9 cellular contexts compared by ENCODE assay signal in genomic region chr5:152271420-152271819, GRCh38.
A peak's percentile ranks its signal among the peaks of the same experiment; 100 is the strongest.
DNase-seq lines count a peak whose midpoint lies in the region; TF ChIP-seq lines count a peak whose summit lies in the region.
"Had no signal": no experiment of that assay in that cellular context is flagged by ENCODE, and none has a peak within 500 bp of the region (broad histone marks: within the 10 kb centered on the region; RNA-seq: fewer than 3 reads in every experiment).

No MANE protein-coding gene starts in this region.

- 43 to 56% (median 52%) methylated on average over 5 of the region's 5 CpGs for WGBS in stomach, 5 donors

- H3K4me3 ChIP-seq in fibroblast of mammary gland (ENCODE audit: control insufficient read depth, low read depth, low read length) = no peak overlapping the region
- no peak overlapping the region for H3K4me3 ChIP-seq in stomach
- H3K4me3 ChIP-seq: SK-N-MC had no signal

- intact Hi-C loops in stomach (cut with DNase I; ENCODE audit: low total_unique reads) = loop anchor here (10.0 kb wide), 1 partner anchor 447 kb away; no protein-coding TSS in a partner anchor

- H3K36me3 ChIP-seq in stomach = no peaks in the 10 kb centered on the region

- no peaks in the 10 kb centered on the region for H3K4me1 ChIP-seq in stomach

- no peak for TF ChIP-seq EP300 in stomach (IDR thresholded peaks at IDR 0.05)

- TF ChIP-seq CTCF in fibroblast of mammary gland (conservative IDR thresholded peaks at IDR 0.05; ENCODE audit: control insufficient read depth, insufficient read depth, low read depth, low read length) (no peak), stomach (IDR thresholded peaks at IDR 0.05) (peak in 2 of 7 experiments; percentile 9 to 44)

- H3K27ac ChIP-seq in stomach = no peak overlapping the region
- H3K27ac ChIP-seq: SK-N-MC had no signal

- no peak for TF ChIP-seq POLR2A in stomach (IDR thresholded peaks at IDR 0.05)

- peak; percentile 13 to 35 for DNase-seq in NCI-H2081 (lab: John Stamatoyannopoulos, UW)
- no peak for DNase-seq in NCI-H2081 treated with DMSO at 0.1 percent for 48 hours (lab: John Stamatoyannopoulos, UW)
- DNase-seq in NCI-H2227 treated with DMSO at 0.1 percent for 48 hours (lab: John Stamatoyannopoulos, UW) = peak; percentile 7
- peak; percentile 0 for DNase-seq in fibroblast of mammary gland (ENCODE audit: low read depth)
- DNase-seq in stomach = peak; percentile 27
- no peak for DNase-seq in activated CD4-positive, CD25-positive, alpha-beta regulatory T cell treated with anti-CD3 and anti-CD28 coated beads, Interleukin-2, amount 50 U/mL, for 72 hours
- DNase-seq in 8988T = no peak
- DNase-seq in GM03348 (ENCODE audit: low spot score) = no peak

- H3K9me3 ChIP-seq in stomach = no peaks in the 10 kb centered on the region

- no peaks in the 10 kb centered on the region for H3K27me3 ChIP-seq in stomach

Comparison
In these comparisons a context has a peak if more than half of its experiments do, and no peak if none do; other contexts are left out.
1. DNase-seq: peak in NCI-H2081 (2 of 2), NCI-H2227 treated with DMSO at 0.1 percent for 48 hours (single experiment), fibroblast of mammary gland (single experiment) and stomach (single experiment); none in NCI-H2081 treated with DMSO at 0.1 percent for 48 hours (single experiment), activated CD4-positive, CD25-positive, alpha-beta regulatory T cell treated with anti-CD3 and anti-CD28 coated beads, Interleukin-2, amount 50 U/mL, for 72 hours (single experiment), 8988T (single experiment) and GM03348 (single experiment).